1 cellular context compared by ENCODE assay signal in the genomic region with DNA sequence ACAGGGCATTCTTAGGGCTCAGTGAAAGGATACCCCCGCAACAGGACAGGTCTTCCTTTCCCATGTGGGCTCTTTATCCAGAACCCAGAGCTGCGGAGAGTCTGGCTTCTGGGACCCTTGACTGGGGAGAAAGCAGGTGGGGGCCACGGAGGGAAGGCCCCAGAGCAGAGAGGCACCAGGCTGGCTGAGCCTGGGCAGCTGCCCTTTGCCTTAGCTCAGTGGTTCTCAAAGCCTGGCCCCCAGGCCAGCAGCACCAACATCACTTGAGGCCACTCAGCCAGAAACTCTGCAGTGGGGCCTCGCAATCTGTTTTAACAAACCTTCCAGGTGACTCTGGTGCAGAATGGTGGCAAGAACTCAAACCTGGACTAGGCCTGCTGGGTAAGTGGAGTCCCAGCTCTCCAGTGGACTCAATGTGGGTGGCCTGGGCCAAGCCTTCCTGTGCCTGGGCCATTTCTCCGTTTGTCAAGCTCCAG.
TF ChIP-seq lines count a peak whose summit lies in the region.

No MANE protein-coding gene starts in this region.

TF ChIP-seq in WTC11, 78 proteins besides CTCF, POLR2A, EP300 and RAD21 (continued from another document):
- TF ChIP-seq, protein P1, sequence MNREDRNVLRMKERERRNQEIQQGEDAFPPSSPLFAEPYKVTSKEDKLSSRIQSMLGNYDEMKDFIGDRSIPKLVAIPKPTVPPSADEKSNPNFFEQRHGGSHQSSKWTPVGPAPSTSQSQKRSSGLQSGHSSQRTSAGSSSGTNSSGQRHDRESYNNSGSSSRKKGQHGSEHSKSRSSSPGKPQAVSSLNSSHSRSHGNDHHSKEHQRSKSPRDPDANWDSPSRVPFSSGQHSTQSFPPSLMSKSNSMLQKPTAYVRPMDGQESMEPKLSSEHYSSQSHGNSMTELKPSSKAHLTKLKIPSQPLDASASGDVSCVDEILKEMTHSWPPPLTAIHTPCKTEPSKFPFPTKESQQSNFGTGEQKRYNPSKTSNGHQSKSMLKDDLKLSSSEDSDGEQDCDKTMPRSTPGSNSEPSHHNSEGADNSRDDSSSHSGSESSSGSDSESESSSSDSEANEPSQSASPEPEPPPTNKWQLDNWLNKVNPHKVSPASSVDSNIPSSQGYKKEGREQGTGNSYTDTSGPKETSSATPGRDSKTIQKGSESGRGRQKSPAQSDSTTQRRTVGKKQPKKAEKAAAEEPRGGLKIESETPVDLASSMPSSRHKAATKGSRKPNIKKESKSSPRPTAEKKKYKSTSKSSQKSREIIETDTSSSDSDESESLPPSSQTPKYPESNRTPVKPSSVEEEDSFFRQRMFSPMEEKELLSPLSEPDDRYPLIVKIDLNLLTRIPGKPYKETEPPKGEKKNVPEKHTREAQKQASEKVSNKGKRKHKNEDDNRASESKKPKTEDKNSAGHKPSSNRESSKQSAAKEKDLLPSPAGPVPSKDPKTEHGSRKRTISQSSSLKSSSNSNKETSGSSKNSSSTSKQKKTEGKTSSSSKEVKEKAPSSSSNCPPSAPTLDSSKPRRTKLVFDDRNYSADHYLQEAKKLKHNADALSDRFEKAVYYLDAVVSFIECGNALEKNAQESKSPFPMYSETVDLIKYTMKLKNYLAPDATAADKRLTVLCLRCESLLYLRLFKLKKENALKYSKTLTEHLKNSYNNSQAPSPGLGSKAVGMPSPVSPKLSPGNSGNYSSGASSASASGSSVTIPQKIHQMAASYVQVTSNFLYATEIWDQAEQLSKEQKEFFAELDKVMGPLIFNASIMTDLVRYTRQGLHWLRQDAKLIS (CRISPR knock-in tag; IDR thresholded peaks at IDR 0.05; ENCODE audit: borderline replicate concordance), result no peak
- TF ChIP-seq RELA (CRISPR knock-in tag; IDR thresholded peaks at IDR 0.05; ENCODE audit: borderline replicate concordance) (no peak), ELF4 (CRISPR knock-in tag; IDR thresholded peaks at IDR 0.05; ENCODE audit: low read depth) (no peak), ESRRA (CRISPR knock-in tag; IDR thresholded peaks at IDR 0.05; ENCODE audit: borderline replicate concordance) (no peak)
- TF ChIP-seq, protein P2, sequence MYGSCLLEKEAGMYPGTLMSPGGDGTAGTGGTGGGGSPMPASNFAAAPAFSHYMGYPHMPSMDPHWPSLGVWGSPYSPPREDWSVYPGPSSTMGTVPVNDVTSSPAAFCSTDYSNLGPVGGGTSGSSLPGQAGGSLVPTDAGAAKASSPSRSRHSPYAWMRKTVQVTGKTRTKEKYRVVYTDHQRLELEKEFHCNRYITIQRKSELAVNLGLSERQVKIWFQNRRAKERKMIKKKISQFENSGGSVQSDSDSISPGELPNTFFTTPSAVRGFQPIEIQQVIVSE (CRISPR knock-in tag; IDR thresholded peaks at IDR 0.05; ENCODE audit: borderline replicate concordance), result no peak
